In genomic region chr11:63532150-63532549, GRCh38 we compare ENCODE assay signal across 13 cellular contexts. TPM values are rescaled to one million over a fixed set of nuclear protein-coding genes. Genes with fewer than 3 reads are reported as not detected.
A peak's percentile ranks its signal among the peaks of the same experiment; 100 is the strongest.
DNase-seq lines count a peak whose midpoint lies in the region; ATAC-seq and TF ChIP-seq lines count a peak whose summit lies in the region.
"Had no signal": no experiment of that assay in that cellular context is flagged by ENCODE, and none has a peak within 500 bp of the region (broad histone marks: within the 10 kb centered on the region; RNA-seq: fewer than 3 reads in every experiment).

No MANE protein-coding gene starts in this region.

- no peak for TF ChIP-seq CTCF in lower lobe of right lung (IDR thresholded peaks at IDR 0.05)
- TF ChIP-seq CTCF in tibial artery (IDR thresholded peaks at IDR 0.05): no peak

- H2BK120ac ChIP-seq in mesenchymal stem cell (ENCODE audit: low read depth, low read length): no peak overlapping the region

- no peak overlapping the region for H4K8ac ChIP-seq in mesenchymal stem cell (ENCODE audit: low read length)

- no peaks in the 10 kb centered on the region for H3K79me1 ChIP-seq in mesenchymal stem cell (replicated peaks; ENCODE audit: low read length, poor library complexity, severe bottlenecking)

- H3K36me3 ChIP-seq in mesenchymal stem cell (ENCODE audit: control insufficient read depth in 1 of 2, insufficient read depth in 2 of 2, low read depth in 1 of 2, low read length in 2 of 2) (no peaks in the 10 kb centered on the region), lower lobe of right lung (no peaks in the 10 kb centered on the region), tibial artery (no peaks in the 10 kb centered on the region)
- H3K36me3 ChIP-seq: heart right ventricle had no signal

- peaks cover 78% of the 10 kb centered on the region for H3K4me1 Mint-ChIP-seq in stimulated activated naive CD8-positive, alpha-beta T cell treated with anti-CD3 and anti-CD28 coated beads, Interleukin-15, amount 100 ng/mL, for 72 hours
- peaks cover 51% of the 10 kb centered on the region for H3K4me1 Mint-ChIP-seq in activated naive CD8-positive, alpha-beta T cell treated with anti-CD3 and anti-CD28 coated beads, Interleukin-2, amount 10 ng/mL, durations not matched to agents 7 days and 5 days

- peak overlapping the region; percentile 59 to 64 for H3K4me3 Mint-ChIP-seq in stimulated activated naive CD8-positive, alpha-beta T cell treated with anti-CD3 and anti-CD28 coated beads, Interleukin-15, amount 100 ng/mL, for 72 hours
- peak overlapping the region; percentile 25 for H3K4me3 Mint-ChIP-seq in activated naive CD8-positive, alpha-beta T cell treated with anti-CD3 and anti-CD28 coated beads, Interleukin-2, amount 10 ng/mL, durations not matched to agents 7 days and 5 days

- no peak overlapping the region for H3K4me3 ChIP-seq in mesenchymal stem cell (ENCODE audit: insufficient read depth in 1 of 2, low read depth in 1 of 2, low read length in 2 of 2)
- no peak overlapping the region for H3K4me3 ChIP-seq in lower lobe of right lung
- H3K4me3 ChIP-seq in tibial artery: no peak overlapping the region
- H3K4me3 ChIP-seq: SK-N-MC had no signal

- H3K4me2 ChIP-seq in mesenchymal stem cell (ENCODE audit: low read length, poor library complexity, severe bottlenecking): no peak overlapping the region

- H4K91ac ChIP-seq in mesenchymal stem cell (ENCODE audit: low read length): no peak overlapping the region

- intact Hi-C loops in lower lobe of right lung (cut with DNase I): no loop called here
- intact Hi-C loops in tibial artery (cut with DNase I; ENCODE audit: low total_unique reads): no loop called here

- no peak for DNase-seq in stimulated activated naive CD8-positive, alpha-beta T cell treated with anti-CD3 and anti-CD28 coated beads, Interleukin-15, amount 100 ng/mL, for 72 hours
- DNase-seq in stimulated activated naive CD8-positive, alpha-beta T cell treated with anti-CD3 and anti-CD28 coated beads, Interleukin-15, Interleukin-2, amounts not matched to agents 100 U/mL and 50 U/mL, for 24 hours: no peak
- no peak for DNase-seq in activated naive CD8-positive, alpha-beta T cell treated with anti-CD3 and anti-CD28 coated beads, Interleukin-2, amount 10 ng/mL, durations not matched to agents 7 days and 5 days
- DNase-seq in mesenchymal stem cell: no peak
- DNase-seq in lower lobe of right lung: no peak
- DNase-seq in NCI-H187 (lab: John Stamatoyannopoulos, UW): no peak
- no peak for DNase-seq in EL
- DNase-seq in tibial artery: no peak
- DNase-seq: heart right ventricle had no signal

- no peak overlapping the region for H2AFZ ChIP-seq in mesenchymal stem cell (ENCODE audit: low read depth, low read length)

- H3K36me3 Mint-ChIP-seq in activated naive CD8-positive, alpha-beta T cell treated with anti-CD3 and anti-CD28 coated beads, Interleukin-2, amount 10 ng/mL, durations not matched to agents 7 days and 5 days: no peaks in the 10 kb centered on the region

- no peaks in the 10 kb centered on the region for H3K27me3 Mint-ChIP-seq in stimulated activated naive CD8-positive, alpha-beta T cell treated with anti-CD3 and anti-CD28 coated beads, Interleukin-15, amount 100 ng/mL, for 72 hours
- H3K27me3 Mint-ChIP-seq in activated naive CD8-positive, alpha-beta T cell treated with anti-CD3 and anti-CD28 coated beads, Interleukin-2, amount 10 ng/mL, durations not matched to agents 7 days and 5 days: no peaks in the 10 kb centered on the region

- no peaks in the 10 kb centered on the region for H3K9me3 ChIP-seq in mesenchymal stem cell (ENCODE audit: control insufficient read depth, low read length)
- H3K9me3 ChIP-seq in lower lobe of right lung: no peaks in the 10 kb centered on the region
- H3K9me3 ChIP-seq in tibial artery: no peaks in the 10 kb centered on the region
- H3K9me3 ChIP-seq: heart right ventricle had no signal

- no peak overlapping the region for H2BK5ac ChIP-seq in mesenchymal stem cell (ENCODE audit: low read depth, low read length, poor library complexity, severe bottlenecking)

- WGBS in mesenchymal stem cell: 65% methylated on average over 2 of the region's 2 CpGs

- H3K27me3 ChIP-seq in mesenchymal stem cell (ENCODE audit: control insufficient read depth in 1 of 2, insufficient read depth in 1 of 2, low read length in 2 of 2) (no peaks in the 10 kb centered on the region), lower lobe of right lung (ENCODE audit: low read depth) (no peaks in the 10 kb centered on the region), tibial artery (no peaks in the 10 kb centered on the region)

- peaks cover 18% of the 10 kb centered on the region for H3K4me1 ChIP-seq in mesenchymal stem cell (ENCODE audit: control insufficient read depth, insufficient read depth, low read depth, low read length)
- peaks cover 40% of the 10 kb centered on the region for H3K4me1 ChIP-seq in lower lobe of right lung
- peaks cover 0 to 31% (median 22%) of the 10 kb centered on the region in 4 donors for H3K4me1 ChIP-seq in tibial artery

- no peaks in the 10 kb centered on the region for H3K9me3 Mint-ChIP-seq in stimulated activated naive CD8-positive, alpha-beta T cell treated with anti-CD3 and anti-CD28 coated beads, Interleukin-15, amount 100 ng/mL, for 72 hours
- no peaks in the 10 kb centered on the region for H3K9me3 Mint-ChIP-seq in activated naive CD8-positive, alpha-beta T cell treated with anti-CD3 and anti-CD28 coated beads, Interleukin-2, amount 10 ng/mL, durations not matched to agents 7 days and 5 days

- no peak overlapping the region for H3K23ac ChIP-seq in mesenchymal stem cell (ENCODE audit: low read length in 2 of 2)

- no peak overlapping the region for H3K14ac ChIP-seq in mesenchymal stem cell (ENCODE audit: low read length in 2 of 2)

- H3K27ac ChIP-seq in mesenchymal stem cell (ENCODE audit: low read length, poor library complexity, severe bottlenecking) (peak overlapping the region; percentile 9), lower lobe of right lung (no peak overlapping the region), tibial artery (peak overlapping the region in 1 of 2 donors; percentile 47)
- H3K27ac ChIP-seq: heart right ventricle, SK-N-MC had no signal

- H3K18ac ChIP-seq in mesenchymal stem cell (ENCODE audit: low read depth in 1 of 2, low read length in 2 of 2): no peak overlapping the region

- no peak for ATAC-seq in stimulated activated naive CD8-positive, alpha-beta T cell treated with anti-CD3 and anti-CD28 coated beads, Interleukin-15, amount 100 ng/mL, for 72 hours
- no peak for ATAC-seq in stimulated activated naive CD8-positive, alpha-beta T cell treated with anti-CD3 and anti-CD28 coated beads, Interleukin-15, Interleukin-2, amounts not matched to agents 100 U/mL and 50 U/mL, for 24 hours
- ATAC-seq in activated naive CD8-positive, alpha-beta T cell treated with anti-CD3 and anti-CD28 coated beads, Interleukin-2, amount 10 ng/mL, durations not matched to agents 7 days and 5 days (ENCODE audit: low read depth): no peak
- ATAC-seq in lower lobe of right lung: no peak

- no peak overlapping the region for H3K4ac ChIP-seq in mesenchymal stem cell (ENCODE audit: low read depth in 1 of 2, low read length in 2 of 2)

- no peak overlapping the region for H2BK15ac ChIP-seq in mesenchymal stem cell (ENCODE audit: low read depth, poor library complexity, severe bottlenecking)

- POLR2A ChIA-PET in activated naive CD8-positive, alpha-beta T cell treated with anti-CD3 and anti-CD28 coated beads, Interleukin-2, amount 10 ng/mL, durations not matched to agents 7 days and 5 days (lab: Charles Lee): interaction anchor here (1.3 to 2.7 kb wide), 3 partner anchors 17 to 42 kb away, joined by 3 to 13 read pairs (median 5); no protein-coding TSS in a partner anchor

- no peak overlapping the region for H2AK5ac ChIP-seq in mesenchymal stem cell (ENCODE audit: low read length, severe bottlenecking)

- H2BK12ac ChIP-seq in mesenchymal stem cell (ENCODE audit: low read length in 2 of 2): no peak overlapping the region

- peak overlapping the region in 1 of 2 donors; percentile 34 for H3K27ac Mint-ChIP-seq in stimulated activated naive CD8-positive, alpha-beta T cell treated with anti-CD3 and anti-CD28 coated beads, Interleukin-15, amount 100 ng/mL, for 72 hours
- peak overlapping the region; percentile 31 for H3K27ac Mint-ChIP-seq in activated naive CD8-positive, alpha-beta T cell treated with anti-CD3 and anti-CD28 coated beads, Interleukin-2, amount 10 ng/mL, durations not matched to agents 7 days and 5 days

- H3K9ac ChIP-seq in mesenchymal stem cell (ENCODE audit: low read length): no peak overlapping the region

RNA-seq across cellular contexts. Expression of gene PLAAT4, which starts 4.5 kb away (rescaled TPM):
- total RNA-seq in activated naive CD8-positive, alpha-beta T cell treated with anti-CD3 and anti-CD28 coated beads, Interleukin-2, amount 10 ng/mL, durations not matched to agents 7 days and 5 days: 100 to 1,000 TPM; 156 to 158 TPM
- polyA plus RNA-seq in mesenchymal stem cell (2013, experiment 1 of 2): 13.1 TPM
- polyA plus RNA-seq in mesenchymal stem cell (2013, experiment 2 of 2): 14.3 TPM
- total RNA-seq in lower lobe of right lung: 150 TPM

RNA-seq across cellular contexts. Expression of gene LGALS12, which starts 26.3 kb away (rescaled TPM):
- total RNA-seq in activated naive CD8-positive, alpha-beta T cell treated with anti-CD3 and anti-CD28 coated beads, Interleukin-2, amount 10 ng/mL, durations not matched to agents 7 days and 5 days: not detected
- polyA plus RNA-seq in mesenchymal stem cell (2013, experiment 1 of 2): not detected
- polyA plus RNA-seq in mesenchymal stem cell (2013, experiment 2 of 2): not detected
- total RNA-seq in lower lobe of right lung: 0.68 TPM
- total RNA-seq: lung microvascular endothelial cell had no signal

RNA-seq across cellular contexts. Expression of gene PLAAT2, which starts 31.0 kb away (rescaled TPM):
- total RNA-seq in activated naive CD8-positive, alpha-beta T cell treated with anti-CD3 and anti-CD28 coated beads, Interleukin-2, amount 10 ng/mL, durations not matched to agents 7 days and 5 days: under 1 TPM in 1 of 2 experiments, not detected in 1; 0.58 TPM
- polyA plus RNA-seq in mesenchymal stem cell (2013, experiment 1 of 2): not detected
- not detected for polyA plus RNA-seq in mesenchymal stem cell (2013, experiment 2 of 2)
- 2.9 TPM for total RNA-seq in lower lobe of right lung
- total RNA-seq: cardiac septum, lung microvascular endothelial cell, posterior vena cava had no signal
- polyA plus RNA-seq: heart right ventricle had no signal

RNA-seq across cellular contexts. Expression of gene PLAAT5, which starts 41.2 kb away (rescaled TPM):
- total RNA-seq in activated naive CD8-positive, alpha-beta T cell treated with anti-CD3 and anti-CD28 coated beads, Interleukin-2, amount 10 ng/mL, durations not matched to agents 7 days and 5 days: under 1 TPM; 0.43 to 0.44 TPM
- polyA plus RNA-seq in mesenchymal stem cell (2013, experiment 1 of 2): not detected
- polyA plus RNA-seq in mesenchymal stem cell (2013, experiment 2 of 2): not detected
- 2.2 TPM for total RNA-seq in lower lobe of right lung
- total RNA-seq: lung microvascular endothelial cell had no signal
